ENCODE assay signal across 8 cellular contexts in genomic region chr9:117783828-117784227, GRCh38.
DNase-seq lines count a peak whose midpoint lies in the region; ATAC-seq and TF ChIP-seq lines count a peak whose summit lies in the region.

No MANE protein-coding gene starts in this region.

- intact Hi-C loops in lower lobe of right lung (cut with DNase I), result no loop called here

- H4K20me1 ChIP-seq in H9 (ENCODE audit: control insufficient read depth, insufficient read depth, insufficient read length), result no peaks in the 10 kb centered on the region

- H3K14ac ChIP-seq in H9 (ENCODE audit: insufficient read depth, low read length), result no peak overlapping the region

- H3K79me1 ChIP-seq in H9 (ENCODE audit: insufficient read depth, low read depth, low read length, poor library complexity, severe bottlenecking), result no peaks in the 10 kb centered on the region

- H2AFZ ChIP-seq in H9 (ENCODE audit: low read length), result no peak overlapping the region

- no peak overlapping the region for H3K4me2 ChIP-seq in H9 (ENCODE audit: insufficient read depth, insufficient read length, low read length)

- no peaks in the 10 kb centered on the region for H3K23me2 ChIP-seq in H9 (ENCODE audit: insufficient read length, low read depth, low read length, poor library complexity, severe bottlenecking)

- H2BK12ac ChIP-seq in H9 (ENCODE audit: insufficient read length, low read depth, low read length), result no peak overlapping the region

- H3K27ac Mint-ChIP-seq in T-helper 2 cell treated with Interferon-gamma antibody and Interleukin-4, amounts not matched to agents 5 μg/mL and 100 μg/mL, for 36 hours, result no peak overlapping the region
- no peak overlapping the region for H3K27ac Mint-ChIP-seq in H9

- no peak overlapping the region for H3K4ac ChIP-seq in H9 (ENCODE audit: low read depth, low read length)

- H3K4me3 ChIP-seq in lower lobe of right lung, result peak overlapping the region; percentile 47

- no peak overlapping the region for H3T11ph ChIP-seq in H9 (ENCODE audit: low read length)

- H3K36me3 ChIP-seq in lower lobe of right lung, result no peaks in the 10 kb centered on the region

- no peak overlapping the region for H3K56ac ChIP-seq in H9 (ENCODE audit: insufficient read length, low read depth, low read length)

- no peak overlapping the region for H2BK15ac ChIP-seq in H9 (ENCODE audit: low read depth, low read length)

- peak overlapping the region; percentile 44 for H3K27ac ChIP-seq in lower lobe of right lung
- H3K27ac ChIP-seq in H9 (ENCODE audit: insufficient read length, low read depth, low read length), result no peak overlapping the region

- no peak overlapping the region for H4K91ac ChIP-seq in H9 (ENCODE audit: insufficient read length, low read depth, low read length)

- in situ Hi-C loops in G401 (cut with HindIII; ENCODE audit: low sequenced_read_pairs), result no loop called here

- peak; percentile 61 to 71 for DNase-seq in AML-193 (lab: John Stamatoyannopoulos, UW)
- peak; percentile 6 for DNase-seq in T-helper 2 cell treated with Interferon-gamma antibody and Interleukin-4, amounts not matched to agents 5 μg/mL and 100 μg/mL, for 36 hours (ENCODE audit: low spot score)
- DNase-seq in lower lobe of right lung, result peak; percentile 40
- DNase-seq in G401 (ENCODE audit: low spot score), result no peak
- no peak for DNase-seq in H9
- DNase-seq in SHP77 (lab: John Stamatoyannopoulos, UW), result no peak

- no peak overlapping the region for H3K18ac ChIP-seq in H9 (ENCODE audit: insufficient read length, low read depth, low read length)

- no peak overlapping the region for H2BK120ac ChIP-seq in H9 (ENCODE audit: low read depth, low read length, poor library complexity, severe bottlenecking)

- no peak overlapping the region for H4K5ac ChIP-seq in H9 (ENCODE audit: insufficient read length, low read depth, low read length)

- no peak for TF ChIP-seq CTCF in lower lobe of right lung (IDR thresholded peaks at IDR 0.05)
- TF ChIP-seq CTCF in H9 (conservative IDR thresholded peaks at IDR 0.05), result no peak

- H3K23ac ChIP-seq in H9 (ENCODE audit: insufficient read length, low read depth, low read length), result no peak overlapping the region

- H3K9me3 ChIP-seq in lower lobe of right lung (no peaks in the 10 kb centered on the region), H9 (ENCODE audit: control insufficient read depth, low read depth, low read length) (no peaks in the 10 kb centered on the region)

- H3K9ac ChIP-seq in H9 (ENCODE audit: extremely low read depth, insufficient read length, low read length), result no peak overlapping the region

- H2AK5ac ChIP-seq in H9 (ENCODE audit: insufficient read length, low read length), result no peak overlapping the region

- H3K9me3 Mint-ChIP-seq in T-helper 2 cell treated with Interferon-gamma antibody and Interleukin-4, amounts not matched to agents 5 μg/mL and 100 μg/mL, for 36 hours, result no peaks in the 10 kb centered on the region
- H3K9me3 Mint-ChIP-seq in H9, result no peaks in the 10 kb centered on the region

- no peaks in the 10 kb centered on the region for H3K79me2 ChIP-seq in H9 (ENCODE audit: insufficient read depth, low read length)

- WGBS in H9 (ENCODE audit: extremely low coverage, insufficient read length, low lambda C conversion rate), result no CpG with 5 or more reads among the region's 1 CpG

- H3K36me3 Mint-ChIP-seq in T-helper 2 cell treated with Interferon-gamma antibody and Interleukin-4, amounts not matched to agents 5 μg/mL and 100 μg/mL, for 36 hours (ENCODE audit: low read depth), result no peaks in the 10 kb centered on the region
- no peaks in the 10 kb centered on the region for H3K36me3 Mint-ChIP-seq in H9 (ENCODE audit: insufficient read depth in 1 of 3, low read depth in 3 of 3)

- H2BK20ac ChIP-seq in H9 (ENCODE audit: low read depth, low read length, poor library complexity, severe bottlenecking), result no peak overlapping the region

- no peak overlapping the region for H2BK5ac ChIP-seq in H9 (ENCODE audit: insufficient read length, low read length)

- H3K4me1 Mint-ChIP-seq in T-helper 2 cell treated with Interferon-gamma antibody and Interleukin-4, amounts not matched to agents 5 μg/mL and 100 μg/mL, for 36 hours (ENCODE audit: low read depth), result peaks cover 11% of the 10 kb centered on the region
- H3K4me1 Mint-ChIP-seq in H9, result peaks cover 5 to 8% of the 10 kb centered on the region in 2 experiments

- no peaks in the 10 kb centered on the region for H3K27me3 ChIP-seq in lower lobe of right lung (ENCODE audit: low read depth)
- H3K27me3 ChIP-seq in H9 (ENCODE audit: insufficient read depth, low read length), result no peaks in the 10 kb centered on the region; the same call in 1 of the 2 replicates

- H4K8ac ChIP-seq in H9 (replicated peaks; ENCODE audit: insufficient read length, low read depth, low read length), result no peak overlapping the region

- H3K4me3 Mint-ChIP-seq in T-helper 2 cell treated with Interferon-gamma antibody and Interleukin-4, amounts not matched to agents 5 μg/mL and 100 μg/mL, for 36 hours, result no peak overlapping the region
- no peak overlapping the region for H3K4me3 Mint-ChIP-seq in H9

- ATAC-seq in GM19023 (IDR thresholded peaks at IDR 0.05; ENCODE audit: unreplicated experiment) (peak; percentile 72), HG03060 (IDR thresholded peaks at IDR 0.05; ENCODE audit: low read depth, unreplicated experiment) (peak; percentile 83), lower lobe of right lung (peak; percentile 74 to 80)

- peaks cover 16% of the 10 kb centered on the region for H3K27me3 Mint-ChIP-seq in T-helper 2 cell treated with Interferon-gamma antibody and Interleukin-4, amounts not matched to agents 5 μg/mL and 100 μg/mL, for 36 hours (ENCODE audit: low read depth)
- H3K27me3 Mint-ChIP-seq in H9 (ENCODE audit: low read depth), result no peaks in the 10 kb centered on the region

- peaks cover 7% of the 10 kb centered on the region for H3K4me1 ChIP-seq in lower lobe of right lung
- H3K4me1 ChIP-seq in H9 (ENCODE audit: insufficient read depth, low read length), result peaks cover 2% of the 10 kb centered on the region; the same call in 1 of the 2 replicates

Comparison
In these comparisons a context has a peak if more than half of its experiments do, and no peak if none do; other contexts are left out.
1. DNase-seq: peak in AML-193 (2 of 2), T-helper 2 cell treated with Interferon-gamma antibody and Interleukin-4, amounts not matched to agents 5 μg/mL and 100 μg/mL, for 36 hours (single experiment) and lower lobe of right lung (single experiment); none in G401 (single experiment), H9 (single experiment) and SHP77 (0 of 2).
2. Peak in every context shown above with its lines, with median percentiles within 50 percentile points of each other: ATAC-seq.